In genomic region chr22:50532353-50532700, GRCh38 we compare ENCODE assay signal across 9 cellular contexts. TPM values are rescaled to one million over a fixed set of nuclear protein-coding genes. Genes with fewer than 3 reads are reported as not detected.
DNase-seq lines count a peak whose midpoint lies in the region; ATAC-seq, FAIRE-seq and TF ChIP-seq lines count a peak whose summit lies in the region.
"Had no signal": no experiment of that assay in that cellular context is flagged by ENCODE, and none has a peak within 500 bp of the region (broad histone marks: within the 10 kb centered on the region; RNA-seq: fewer than 3 reads in every experiment).

No MANE protein-coding gene starts in this region.

- no peak for FAIRE-seq in H54 (lab: Jason Lieb, UNC)

- H3K4me1 ChIP-seq in gastroesophageal sphincter: peaks cover 0 to 52% (median 19%) of the 10 kb centered on the region in 3 donors
- H3K4me1 ChIP-seq in skeletal muscle satellite cell (ENCODE audit: control insufficient read depth, insufficient read depth, low read length): peaks cover 38% of the 10 kb centered on the region

- H3K9ac ChIP-seq in skeletal muscle satellite cell (ENCODE audit: low read depth, low read length): peak overlapping the region; percentile 63

- peak overlapping the region; percentile 73 for H3K4me2 ChIP-seq in skeletal muscle satellite cell (ENCODE audit: low read length)

- 4 to 7% methylated on average over 5 to 9 of the region's 17 CpGs for WGBS in gastroesophageal sphincter (ENCODE audit: low coverage in 1 of 2), 2 donors

- TF ChIP-seq CTCF in WERI-Rb-1 (IDR thresholded peaks at IDR 0.05; ENCODE audit: low read depth, low read length) (no peak), gastroesophageal sphincter (IDR thresholded peaks at IDR 0.05) (no peak)

- no peaks in the 10 kb centered on the region for H3K36me3 ChIP-seq in WERI-Rb-1
- no peaks in the 10 kb centered on the region for H3K36me3 ChIP-seq in gastroesophageal sphincter
- no peaks in the 10 kb centered on the region for H3K36me3 ChIP-seq in skeletal muscle satellite cell (ENCODE audit: insufficient read depth, low read length)

- peak; percentile 59 for DNase-seq in WERI-Rb-1
- no peak for DNase-seq in HuH-7.5 (ENCODE audit: low spot score)
- no peak for DNase-seq in H54 (ENCODE audit: insufficient read length, low spot score)
- no peak for DNase-seq in OCI-M2 (lab: John Stamatoyannopoulos, UW; ENCODE audit: unreplicated experiment)
- no peak for DNase-seq in cerebellum (ENCODE audit: low spot score)

- no peak for ATAC-seq in gastroesophageal sphincter

- H3K27me3 ChIP-seq in WERI-Rb-1 (ENCODE audit: insufficient read depth, low read depth, severe bottlenecking) (no peaks in the 10 kb centered on the region), gastroesophageal sphincter (peaks cover 84% of the 10 kb centered on the region), skeletal muscle satellite cell (ENCODE audit: control insufficient read depth, insufficient read depth, low read length) (peaks cover 29% of the 10 kb centered on the region)

- H3K4me3 ChIP-seq in WERI-Rb-1 (ENCODE audit: low read depth, low read length): peak overlapping the region; percentile 71
- H3K4me3 ChIP-seq in gastroesophageal sphincter: peak overlapping the region; percentile 35 to 63
- H3K4me3 ChIP-seq in skeletal muscle satellite cell (ENCODE audit: low read length): peak overlapping the region; percentile 58

- TF ChIP-seq EP300 in gastroesophageal sphincter (IDR thresholded peaks at IDR 0.05): no peak

- H3K9me3 ChIP-seq in WERI-Rb-1 (ENCODE audit: severe bottlenecking) (peaks cover 11% of the 10 kb centered on the region), gastroesophageal sphincter (no peaks in the 10 kb centered on the region), skeletal muscle satellite cell (replicated peaks; ENCODE audit: low read length) (no peaks in the 10 kb centered on the region)

- H3K27ac ChIP-seq in WERI-Rb-1 (peak overlapping the region; percentile 29; the same call in 1 of the 2 replicates), gastroesophageal sphincter (peak overlapping the region in 3 of 4 donors; percentile 85 to 90 (median 88))

- TF ChIP-seq POLR2A in GM19193 (IDR thresholded peaks at IDR 0.05; ENCODE audit: extremely low read depth, insufficient read depth, insufficient read length) (peak; percentile 32), gastroesophageal sphincter (IDR thresholded peaks at IDR 0.05) (no peak), H54 (IDR thresholded peaks at IDR 0.05; ENCODE audit: low read depth, low read length) (no peak)

RNA-seq across cellular contexts. Expression of gene TYMP, which starts 2.5 kb away (rescaled TPM):
- total RNA-seq in gastroesophageal sphincter (10 to 100 TPM; 18.5 to 55.1 (median 39.3) TPM), cerebellum (2.3 TPM)
- total RNA-seq in skeletal muscle satellite cell (2012; rRNA removed): 27.9 and 46.7 TPM in 2 replicates

RNA-seq across cellular contexts. Expression of gene SCO2, which starts 6.9 kb away (rescaled TPM):
- total RNA-seq in gastroesophageal sphincter (1 to 10 TPM in 2 of 4 donors, not detected in 2; 1.2 to 1.8 TPM), cerebellum (not detected)
- 6.6 and 7.4 TPM in 2 replicates for total RNA-seq in skeletal muscle satellite cell (2012; rRNA removed)

RNA-seq across cellular contexts. Expression of gene KLHDC7B, which starts 13.4 kb away (rescaled TPM):
- total RNA-seq in gastroesophageal sphincter (under 1 TPM in 3 of 4 donors, not detected in 1; 0.08 to 0.31 (median 0.27) TPM), cerebellum (not detected)
- under 0.01 TPM in 2 replicates for total RNA-seq in skeletal muscle satellite cell (2012; rRNA removed)
- total RNA-seq: glomerular endothelial cell had no signal

RNA-seq across cellular contexts. Expression of gene NCAPH2, which starts 24.3 kb away (rescaled TPM):
- total RNA-seq in gastroesophageal sphincter (10 to 100 TPM; 34.8 to 45.0 (median 42.1) TPM), cerebellum (33.8 TPM)
- 34.0 and 40.6 TPM in 2 replicates for total RNA-seq in skeletal muscle satellite cell (2012; rRNA removed)

RNA-seq across cellular contexts. Expression of gene LMF2, which starts 24.8 kb away (rescaled TPM):
- 10 to 100 TPM; 35.5 to 58.4 (median 45.1) TPM for total RNA-seq in gastroesophageal sphincter
- 39.8 and 53.3 TPM in 2 replicates for total RNA-seq in skeletal muscle satellite cell (2012; rRNA removed)
- total RNA-seq in cerebellum: 12.7 TPM
